17 cellular contexts compared by ENCODE assay signal in the genomic region with DNA sequence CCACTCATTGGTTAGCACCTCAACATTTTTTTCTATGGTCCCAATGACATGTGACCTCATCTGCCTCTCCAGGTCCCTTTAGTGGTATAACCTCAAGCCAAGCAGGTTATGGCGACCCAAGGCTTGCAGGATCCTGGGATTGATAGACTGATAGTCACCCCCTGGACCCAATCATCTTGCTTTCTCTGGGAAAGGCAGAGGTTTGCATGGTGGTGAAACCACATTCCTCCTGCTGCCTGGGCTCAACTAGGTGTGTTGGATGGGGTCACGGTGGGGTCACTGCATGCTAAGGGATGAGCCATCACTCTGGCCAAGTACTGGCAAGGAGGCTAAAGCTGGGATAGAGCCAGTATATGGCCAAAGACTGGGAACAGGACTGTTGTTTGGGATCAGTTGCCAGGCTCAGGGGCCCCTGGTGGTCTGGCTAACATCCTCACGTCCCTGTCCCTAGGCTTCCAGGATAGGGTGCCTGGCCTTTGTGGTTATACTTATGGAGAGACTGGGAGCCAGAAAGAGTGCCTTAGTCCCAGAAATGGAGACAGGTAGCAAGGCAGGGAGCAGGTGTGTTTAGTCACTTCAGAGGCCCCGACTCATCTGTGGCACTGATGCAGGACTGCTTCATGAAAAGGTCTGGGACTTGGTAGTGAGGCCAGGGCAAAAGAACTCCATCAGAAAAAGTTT. TPM values are rescaled to one million over a fixed set of nuclear protein-coding genes. Genes with fewer than 3 reads are reported as not detected.
DNase-seq lines count a peak whose midpoint lies in the region; ATAC-seq, FAIRE-seq and TF ChIP-seq lines count a peak whose summit lies in the region.
"Had no signal": no experiment of that assay in that cellular context is flagged by ENCODE, and none has a peak within 500 bp of the region (broad histone marks: within the 10 kb centered on the region; RNA-seq: fewer than 3 reads in every experiment).

No MANE protein-coding gene starts in this region.

- no peaks in the 10 kb centered on the region for H3K27me3 ChIP-seq in mammary epithelial cell (ENCODE audit: insufficient read depth, low read length)
- H3K27me3 ChIP-seq in breast epithelium: peaks cover 0 to 32% of the 10 kb centered on the region in 2 donors
- peaks cover 0 to 17% (median 3%) of the 10 kb centered on the region in 4 donors for H3K27me3 ChIP-seq in esophagus muscularis mucosa
- no peaks in the 10 kb centered on the region for H3K27me3 ChIP-seq in gastrocnemius medialis

- H3K4me2 ChIP-seq in mammary epithelial cell (ENCODE audit: insufficient read depth, low read depth, low read length): no peak overlapping the region

- no peaks in the 10 kb centered on the region for H3K9me3 ChIP-seq in mammary epithelial cell (replicated peaks; ENCODE audit: insufficient read depth, low read length)
- no peaks in the 10 kb centered on the region for H3K9me3 ChIP-seq in breast epithelium
- H3K9me3 ChIP-seq in esophagus muscularis mucosa: no peaks in the 10 kb centered on the region
- no peaks in the 10 kb centered on the region for H3K9me3 ChIP-seq in gastrocnemius medialis

- no peaks in the 10 kb centered on the region for H3K36me3 ChIP-seq in mammary epithelial cell (ENCODE audit: insufficient read depth, low read length)
- no peaks in the 10 kb centered on the region for H3K36me3 ChIP-seq in breast epithelium
- H3K36me3 ChIP-seq in esophagus muscularis mucosa: no peaks in the 10 kb centered on the region
- no peaks in the 10 kb centered on the region for H3K36me3 ChIP-seq in gastrocnemius medialis

- CTCF ChIA-PET in mammary epithelial cell (lab: Charles Lee; ENCODE audit: low non-redundant PET): no interaction called here

- no TSS peak for BruUV-seq in mammary epithelial cell (replicated peaks; lab: Mats Ljungman, UMichigan)

- ATAC-seq in gastrocnemius medialis: no peak
- ATAC-seq: HepG2 had no signal

- intact Hi-C loops in mammary epithelial cell (cut with micrococcal nuclease) (no loop called here), breast epithelium (cut with DNase I; ENCODE audit: low total_unique reads) (no loop called here), esophagus muscularis mucosa (cut with DNase I) (no loop called here), gastrocnemius medialis (cut with DNase I; ENCODE audit: low total_unique reads) (no loop called here)

- no peak for TF ChIP-seq POLR2A in breast epithelium (IDR thresholded peaks at IDR 0.05)
- TF ChIP-seq POLR2A in esophagus muscularis mucosa (IDR thresholded peaks at IDR 0.05; ENCODE audit: low read depth): no peak
- no peak for TF ChIP-seq POLR2A in gastrocnemius medialis (IDR thresholded peaks at IDR 0.05)

- H3K27ac ChIP-seq in mammary epithelial cell (ENCODE audit: insufficient read depth, low read depth, low read length) (no peak overlapping the region), breast epithelium (no peak overlapping the region), esophagus muscularis mucosa (replicated peaks in 1 of 4) (no peak overlapping the region), gastrocnemius medialis (no peak overlapping the region)

- peak; percentile 40 for DNase-seq in mammary epithelial cell
- no peak for DNase-seq in breast epithelium (ENCODE audit: low spot score in 2 of 2)
- DNase-seq in RCC 7860 (ENCODE audit: low spot score): peak; percentile 10
- DNase-seq in esophagus muscularis mucosa (ENCODE audit: extremely low spot score): peak; percentile 77
- no peak for DNase-seq in gastrocnemius medialis
- no peak for DNase-seq in DMS79 treated with DMSO at 0.1 percent for 48 hours (lab: John Stamatoyannopoulos, UW)
- DNase-seq in NCI-H2029 (lab: John Stamatoyannopoulos, UW): no peak
- DNase-seq: C1 segment of cervical spinal cord, NCI-H1417, NCI-H1930, NCI-H2171, NCI-H446, NCI-H748 treated with DMSO at 0.1 percent for 48 hours had no signal

- in situ Hi-C loops in mammary epithelial cell (cut with MboI; ENCODE audit: low sequenced_read_pairs in 2 of 2) (no loop called here), gastrocnemius medialis (cut with MboI; ENCODE audit: low sequenced_read_pairs in 4 of 4) (no loop called here)

- no peak for FAIRE-seq in RCC 7860 (lab: Jason Lieb, UNC)
- FAIRE-seq: GM19239, HepG2 had no signal

- TF ChIP-seq EP300 in esophagus muscularis mucosa (IDR thresholded peaks at IDR 0.05): no peak

- H3K9ac ChIP-seq in mammary epithelial cell (ENCODE audit: insufficient read depth, low read length): no peak overlapping the region

- H3K4me3 ChIP-seq in mammary epithelial cell (replicated peaks in 1 of 3; ENCODE audit: insufficient read depth in 1 of 3, low read depth in 2 of 3, low read length in 3 of 3) (no peak overlapping the region), breast epithelium (no peak overlapping the region), esophagus muscularis mucosa (no peak overlapping the region), gastrocnemius medialis (no peak overlapping the region)

- no peak overlapping the region for H2AFZ ChIP-seq in mammary epithelial cell (ENCODE audit: low read depth, low read length)

- WGBS in mammary epithelial cell (ENCODE audit: low coverage, missing lambda C conversion rate): 88% methylated on average over 4 of the region's 4 CpGs
- 87% methylated on average over 3 of the region's 4 CpGs for WGBS in esophagus muscularis mucosa

- no peaks in the 10 kb centered on the region for H3K79me2 ChIP-seq in mammary epithelial cell (ENCODE audit: insufficient read depth, low read length)

- TF ChIP-seq CTCF in mammary epithelial cell (conservative IDR thresholded peaks at IDR 0.05 in 1 of 2, IDR thresholded peaks at IDR 0.05 in 1 of 2; ENCODE audit: extremely low read depth in 1 of 2, insufficient read depth in 1 of 2, low read depth in 1 of 2, low read length in 2 of 2) (no peak), breast epithelium (IDR thresholded peaks at IDR 0.05) (no peak), esophagus muscularis mucosa (IDR thresholded peaks at IDR 0.05) (no peak), gastrocnemius medialis (IDR thresholded peaks at IDR 0.05 in 4 of 5, conservative IDR thresholded peaks at IDR 0.05 in 1 of 5) (no peak)

- H3K4me1 ChIP-seq in mammary epithelial cell (ENCODE audit: insufficient read depth, low read length) (peaks cover 7% of the 10 kb centered on the region), breast epithelium (peaks cover 0 to 2% of the 10 kb centered on the region in 2 donors), esophagus muscularis mucosa (peaks cover 6 to 26% (median 24%) of the 10 kb centered on the region in 4 donors), gastrocnemius medialis (peaks cover 0 to 6% of the 10 kb centered on the region in 2 donors)

- no peaks in the 10 kb centered on the region for H4K20me1 ChIP-seq in mammary epithelial cell (ENCODE audit: insufficient read depth, low read length)

- dilution Hi-C loops in mammary epithelial cell (cut with HindIII; ENCODE audit: low sequenced_read_pairs): no loop called here

RNA-seq across cellular contexts. Expression of gene SMIM32, which starts 4.6 kb away (rescaled TPM):
- total RNA-seq in mammary epithelial cell: not detected
- polyA plus RNA-seq in mammary epithelial cell: not detected
- polyA minus RNA-seq in mammary epithelial cell: not detected
- not detected for total RNA-seq in breast epithelium
- not detected for total RNA-seq in esophagus muscularis mucosa
- under 1 TPM in 1 of 4 donors, not detected in 3; 0.27 TPM for total RNA-seq in gastrocnemius medialis
- total RNA-seq: A673, H4 had no signal

Comparison
In these comparisons a context has a peak if more than half of its experiments do, and no peak if none do; other contexts are left out.
1. DNase-seq: peak in mammary epithelial cell (single experiment), RCC 7860 (single experiment) and esophagus muscularis mucosa (single experiment); none in breast epithelium (0 of 2), gastrocnemius medialis (0 of 2), DMS79 treated with DMSO at 0.1 percent for 48 hours (single experiment) and NCI-H2029 (single experiment).